ENCODE assay signal across 25 cellular contexts in genomic region chr14:52914295-52914694, GRCh38. TPM values are rescaled to one million over a fixed set of nuclear protein-coding genes. Genes with fewer than 3 reads are reported as not detected.
DNase-seq lines count a peak whose midpoint lies in the region; ATAC-seq, FAIRE-seq and TF ChIP-seq lines count a peak whose summit lies in the region.
"Had no signal": no experiment of that assay in that cellular context is flagged by ENCODE, and none has a peak within 500 bp of the region (broad histone marks: within the 10 kb centered on the region; RNA-seq: fewer than 3 reads in every experiment).

No MANE protein-coding gene starts in this region.

- peaks cover 11 to 23% of the 10 kb centered on the region in 2 experiments for H3K36me3 ChIP-seq in HepG2 (replicated peaks in 1 of 2; ENCODE audit: control insufficient read depth in 1 of 2, insufficient read depth in 2 of 2, low read length in 2 of 2)
- no peaks in the 10 kb centered on the region for H3K36me3 ChIP-seq in right lobe of liver
- H3K36me3 ChIP-seq in thoracic aorta: peaks cover 1% of the 10 kb centered on the region
- peaks cover 23 to 57% of the 10 kb centered on the region in 2 experiments for H3K36me3 ChIP-seq in SK-N-SH (replicated peaks in 1 of 2; ENCODE audit: control insufficient read depth in 1 of 2, insufficient read depth in 2 of 2, low read length in 1 of 2)

- in situ Hi-C loops in HepG2 (cut with HindIII; ENCODE audit: extremely low pct_ligation_motif_present, low pct_unique_long_range_greater_than_20kb): no loop called here

- DNase-seq in HepG2 (ENCODE audit: low spot score) (no peak), right lobe of liver (no peak), chondrocyte (ENCODE audit: low spot score) (no peak), thoracic aorta (ENCODE audit: low spot score) (no peak), KG1 (lab: John Stamatoyannopoulos, UW) (no peak), SK-N-SH (no peak)
- DNase-seq: AML-193; Caco-2; CD4-positive, alpha-beta T cell; DMS79; GDM1; GOT3; H7; HFFc6 had no signal

- no peaks in the 10 kb centered on the region for H3K9me2 ChIP-seq in SK-N-SH

- WGBS in HepG2 (ENCODE audit: low lambda C conversion rate): 95% methylated on average over 3 of the region's 3 CpGs
- 92% methylated on average over 2 of the region's 3 CpGs for WGBS in right lobe of liver (ENCODE audit: insufficient coverage, low coverage, low lambda C conversion rate, missing lambda C conversion rate)
- 96% methylated on average over 3 of the region's 3 CpGs for WGBS in SK-N-SH (ENCODE audit: low lambda C conversion rate)

- peaks cover 22% of the 10 kb centered on the region for H3K36me3 Mint-ChIP-seq in chondrocyte (ENCODE audit: low read depth)
- H3K36me3 Mint-ChIP-seq: IgD-negative memory B cell had no signal

- H4K20me1 ChIP-seq in HepG2 (ENCODE audit: insufficient read depth, low read length) (no peaks in the 10 kb centered on the region), SK-N-SH (ENCODE audit: insufficient read depth) (peaks cover 78% of the 10 kb centered on the region)

- H3K9me3 ChIP-seq in HepG2 (ENCODE audit: low read length) (no peaks in the 10 kb centered on the region), right lobe of liver (no peaks in the 10 kb centered on the region), thoracic aorta (no peaks in the 10 kb centered on the region), SK-N-SH (no peaks in the 10 kb centered on the region)
- H3K9me3 ChIP-seq: A549, Caco-2 had no signal

- no peak for FAIRE-seq in HepG2 (lab: Jason Lieb, UNC)
- FAIRE-seq: A549, D721Med, GM12892, GM18507 had no signal

- no peak overlapping the region for H3K27ac ChIP-seq in HepG2 (ENCODE audit: extremely low read length, insufficient read depth, low read length)
- H3K27ac ChIP-seq in right lobe of liver: no peak overlapping the region
- H3K27ac ChIP-seq in thoracic aorta: peak overlapping the region; percentile 11 to 21
- H3K27ac ChIP-seq in SK-N-SH (ENCODE audit: low read depth in 2 of 2, low read length in 1 of 2): no peak overlapping the region
- H3K27ac ChIP-seq: 22Rv1, A549, C4-2B, KMS-11 had no signal

- H3K4me1 ChIP-seq in HepG2 (ENCODE audit: insufficient read depth, low read length) (peaks cover 5% of the 10 kb centered on the region), right lobe of liver (peaks cover 0 to 53% (median 21%) of the 10 kb centered on the region in 4 donors), thoracic aorta (ENCODE audit: control insufficient read depth in 1 of 2, low read depth in 2 of 2) (peaks cover 52 to 86% of the 10 kb centered on the region in 2 donors), SK-N-SH (ENCODE audit: control insufficient read depth in 1 of 2, insufficient read depth in 2 of 2, low read depth in 1 of 2, low read length in 1 of 2) (peaks cover 5 to 19% of the 10 kb centered on the region in 2 experiments)

- POLR2A ChIA-PET in HepG2 (lab: Yijun Ruan, JAX): no interaction called here
- POLR2A ChIA-PET in SK-N-SH (lab: Yijun Ruan, JAX): no interaction called here

- CTCF ChIA-PET in HepG2 (lab: Yijun Ruan, JAX; ENCODE audit: low intra/inter-chr PET ratio, low total read pairs) (no interaction called here), SK-N-SH (lab: Yijun Ruan, JAX) (no interaction called here)

- TF ChIP-seq RAD21 in HepG2 (CRISPR knock-in tag; IDR thresholded peaks at IDR 0.05) (no peak), SK-N-SH (IDR thresholded peaks at IDR 0.05; ENCODE audit: low read length) (no peak)

- H3K4me1 Mint-ChIP-seq in chondrocyte (ENCODE audit: low read depth): peaks cover 75% of the 10 kb centered on the region

- no peak overlapping the region for H3K9ac ChIP-seq in HepG2 (ENCODE audit: insufficient read depth, low read depth, low read length)
- H3K9ac ChIP-seq in SK-N-SH: no peak overlapping the region
- H3K9ac ChIP-seq: KMS-11 had no signal

- ATAC-seq in HepG2: no peak
- ATAC-seq in right lobe of liver: no peak
- no peak for ATAC-seq in thoracic aorta (ENCODE audit: insufficient number of reproducible peaks, low FRiP score, low read depth)
- no peak for ATAC-seq in HG02623 (IDR thresholded peaks at IDR 0.05; ENCODE audit: unreplicated experiment)
- ATAC-seq: A549, HCT116 had no signal

- intact Hi-C loops in HepG2 (cut with micrococcal nuclease; ENCODE audit: unreplicated experiment): no loop called here
- intact Hi-C loops in right lobe of liver (cut with DNase I): no loop called here

- no peaks in the 10 kb centered on the region for H3K27me3 ChIP-seq in HepG2 (ENCODE audit: control insufficient read depth in 1 of 2, insufficient read depth in 2 of 2, low read length in 2 of 2)
- no peaks in the 10 kb centered on the region for H3K27me3 ChIP-seq in right lobe of liver
- no peaks in the 10 kb centered on the region for H3K27me3 ChIP-seq in thoracic aorta (replicated peaks; ENCODE audit: insufficient read depth)
- H3K27me3 ChIP-seq in SK-N-SH (ENCODE audit: insufficient read depth): no peaks in the 10 kb centered on the region

- no peak for TF ChIP-seq EP300 in HepG2 (IDR thresholded peaks at IDR 0.05; ENCODE audit: low read depth in 2 of 2, low read length in 2 of 2)
- TF ChIP-seq EP300 in HepG2 (CRISPR knock-in tag; IDR thresholded peaks at IDR 0.05; ENCODE audit: borderline replicate concordance): no peak
- no peak for TF ChIP-seq EP300 in SK-N-SH (IDR thresholded peaks at IDR 0.05; ENCODE audit: borderline replicate concordance in 1 of 2, low read depth in 1 of 2, low read length in 1 of 2)

- TF ChIP-seq CTCF in HepG2 (CRISPR knock-in tag; IDR thresholded peaks at IDR 0.05): no peak
- no peak for TF ChIP-seq CTCF in right lobe of liver (IDR thresholded peaks at IDR 0.05)
- TF ChIP-seq CTCF in chondrocyte (IDR thresholded peaks at IDR 0.05): no peak
- TF ChIP-seq CTCF in thoracic aorta (IDR thresholded peaks at IDR 0.05): no peak
- TF ChIP-seq CTCF in SK-N-SH (IDR thresholded peaks at IDR 0.05): no peak

- no peak for TF ChIP-seq POLR2A in HepG2 (IDR thresholded peaks at IDR 0.05; ENCODE audit: insufficient read depth in 1 of 2, low read depth in 2 of 2, low read length in 2 of 2)
- no peak for TF ChIP-seq POLR2A in right lobe of liver (IDR thresholded peaks at IDR 0.05)

- no peaks in the 10 kb centered on the region for H3K27me3 Mint-ChIP-seq in chondrocyte (ENCODE audit: low read depth)
- H3K27me3 Mint-ChIP-seq: CD4-positive, alpha-beta T cell; IgD-negative memory B cell had no signal

- H2AFZ ChIP-seq in HepG2 (ENCODE audit: low read length) (no peak overlapping the region), SK-N-SH (ENCODE audit: low read depth) (no peak overlapping the region)

- H3K4me2 ChIP-seq in HepG2 (ENCODE audit: low read depth, low read length) (no peak overlapping the region), SK-N-SH (no peak overlapping the region)
- H3K4me2 ChIP-seq: A549, KMS-11 had no signal

- no TSS peak for BruUV-seq in HepG2 (replicated peaks; lab: Mats Ljungman, UMichigan)

- H3K4me3 Mint-ChIP-seq in chondrocyte (ENCODE audit: unreplicated experiment): no peak overlapping the region
- H3K4me3 Mint-ChIP-seq: CD4-positive, alpha-beta T cell; HFFc6; IgD-negative memory B cell had no signal

- peak overlapping the region; percentile 73 for H3K27ac Mint-ChIP-seq in chondrocyte (ENCODE audit: unreplicated experiment)
- H3K27ac Mint-ChIP-seq: CD4-positive, alpha-beta T cell; HFFc6; IgD-negative memory B cell had no signal

- no peak overlapping the region for H3K4me3 ChIP-seq in HepG2 (replicated peaks in 1 of 3; ENCODE audit: insufficient read depth in 1 of 3, low read depth in 2 of 3, low read length in 3 of 3)
- no peak overlapping the region for H3K4me3 ChIP-seq in right lobe of liver
- H3K4me3 ChIP-seq in thoracic aorta: no peak overlapping the region
- no peak overlapping the region for H3K4me3 ChIP-seq in SK-N-SH (ENCODE audit: low read depth in 2 of 2, low read length in 1 of 2)
- H3K4me3 ChIP-seq: A549 had no signal

- H3F3A ChIP-seq in SK-N-SH (replicated peaks; ENCODE audit: insufficient read depth): peaks cover 53% of the 10 kb centered on the region

- H3K9me3 Mint-ChIP-seq in chondrocyte (ENCODE audit: low read depth): no peaks in the 10 kb centered on the region
- H3K9me3 Mint-ChIP-seq: CD4-positive, alpha-beta T cell; HFFc6; IgD-negative memory B cell had no signal

- peaks cover 11% of the 10 kb centered on the region for H3K79me2 ChIP-seq in HepG2 (ENCODE audit: insufficient read depth, low read length)
- H3K79me2 ChIP-seq in SK-N-SH (ENCODE audit: insufficient read depth): peaks cover 100% of the 10 kb centered on the region

TF ChIP-seq in HepG2, 621 proteins besides CTCF, POLR2A, EP300 and RAD21 (continues in another document):
- TF ChIP-seq NBN (conservative IDR thresholded peaks at IDR 0.05): no peak

TF ChIP-seq in SK-N-SH, 30 proteins besides CTCF, POLR2A, EP300 and RAD21 (continues in another document):
- TF ChIP-seq MXI1 (IDR thresholded peaks at IDR 0.05; ENCODE audit: low read depth, low read length) (no peak), CHD2 (IDR thresholded peaks at IDR 0.05; ENCODE audit: low read length, partially characterized antibody) (no peak)

RNA-seq across cellular contexts. Expression of gene FERMT2, which starts 36.6 kb away (rescaled TPM):
- total RNA-seq in HepG2 (2016; rRNA removed; fragmentation: Illumina TruSeq; extraction: Trizol) (60.4 and 86.5 TPM in 2 replicates), right lobe of liver (10 to 100 TPM; 40.4 to 64.5 (median 53.3) TPM), chondrocyte (423 to 518 TPM (median 494 TPM) in 3 replicates), thoracic aorta (100 to 1,000 TPM; 197 to 225 TPM)
- total RNA-seq in HepG2 (2016; cell fraction: cytosol; rRNA removed; fragmentation: Illumina TruSeq; extraction: Trizol; ENCODE audit: low read depth): 5.5 and 6.1 TPM in 2 replicates
- total RNA-seq in HepG2 (2016; cell fraction: insoluble cytoplasmic fraction; rRNA removed; fragmentation: Illumina TruSeq; extraction: Trizol): 56.7 and 83.2 TPM in 2 replicates
- 14.3 and 17.6 TPM in 2 replicates for total RNA-seq in HepG2 (2016; cell fraction: membrane; rRNA removed; fragmentation: Illumina TruSeq; extraction: Trizol)
- 41.6 and 44.8 TPM in 2 replicates for total RNA-seq in HepG2 (2016; cell fraction: nucleus; rRNA removed; fragmentation: Illumina TruSeq; extraction: Trizol)
- polyA plus RNA-seq in HepG2 (2011; rRNA removed) (25.1 and 36.2 TPM in 2 replicates), SK-N-SH (2012; rRNA removed) (40.1 and 54.5 TPM in 2 replicates)
- 15.4 and 19.3 TPM in 2 replicates for polyA plus RNA-seq in HepG2 (2011; cell fraction: cytosol; rRNA removed)
- polyA plus RNA-seq in HepG2 (2011; cell fraction: nucleus; rRNA removed): 14.5 and 17.7 TPM in 2 replicates
- polyA plus RNA-seq in HepG2 (2012): 28.0 and 32.5 TPM in 2 replicates
- polyA plus RNA-seq in HepG2 (2016; cell fraction: cytosol; fragmentation: Illumina TruSeq; extraction: Trizol; ENCODE audit: low read depth): 2.1 and 2.5 TPM in 2 replicates
- 65.2 and 71.0 TPM in 2 replicates for polyA plus RNA-seq in HepG2 (2016; cell fraction: insoluble cytoplasmic fraction; fragmentation: Illumina TruSeq; extraction: Trizol; ENCODE audit: low read depth)
- 8.3 and 9.2 TPM in 2 replicates for polyA plus RNA-seq in HepG2 (2016; cell fraction: membrane; fragmentation: Illumina TruSeq; extraction: Trizol; ENCODE audit: low read depth)
- 59.0 and 63.9 TPM in 2 replicates for polyA plus RNA-seq in HepG2 (2016; cell fraction: nucleus; fragmentation: Illumina TruSeq; extraction: Trizol; ENCODE audit: insufficient read depth, low read depth)
- 15.8 and 48.5 TPM in 2 replicates for polyA minus RNA-seq in HepG2 (2011; rRNA and poly(A)+ RNA removed; ENCODE audit: low replicate concordance)
- 23.5 and 25.8 TPM in 2 replicates for polyA minus RNA-seq in HepG2 (2011; cell fraction: cytosol; rRNA and poly(A)+ RNA removed)
- 39.3 and 47.6 TPM in 2 replicates for polyA minus RNA-seq in HepG2 (2011; cell fraction: nucleus; rRNA and poly(A)+ RNA removed)
- polyA plus RNA-seq in SK-N-SH (2012; cell fraction: cytosol; rRNA removed): 55.0 and 64.1 TPM in 2 replicates
- polyA plus RNA-seq in SK-N-SH (2012; cell fraction: nucleus; rRNA removed): 45.4 and 71.7 TPM in 2 replicates
- total RNA-seq: HT-29 had no signal
- polyA plus RNA-seq: IgD-negative memory B cell had no signal

Comparison
In these comparisons a context has a peak if more than half of its experiments do, and no peak if none do; other contexts are left out.
1. H3K27ac ChIP-seq: peak in thoracic aorta (2 of 2); none in HepG2 (single experiment), right lobe of liver (0 of 3) and SK-N-SH (0 of 2).